25 cellular contexts compared by ENCODE assay signal in the genomic region with DNA sequence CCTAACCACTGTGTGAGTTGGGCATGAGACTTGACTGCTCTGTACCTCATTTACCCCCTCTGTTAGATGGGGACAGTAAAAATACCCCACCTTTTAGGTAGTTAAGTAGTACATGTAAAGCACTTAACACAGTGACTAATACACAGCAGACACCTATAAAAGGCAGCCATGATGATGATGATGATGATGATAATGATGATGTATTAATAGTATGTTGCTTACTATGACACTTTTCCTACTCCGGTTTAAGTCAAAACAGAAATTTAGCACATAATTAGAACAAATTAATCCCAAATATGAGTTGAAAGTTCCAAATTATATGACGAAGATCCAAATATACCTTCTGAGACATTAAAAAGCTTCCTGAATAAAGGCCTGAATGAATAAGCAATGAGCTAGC.
"Had no signal": no experiment of that assay in that cellular context is flagged by ENCODE, and none has a peak within 500 bp of the region (broad histone marks: within the 10 kb centered on the region; RNA-seq: fewer than 3 reads in every experiment).

No MANE protein-coding gene starts in this region.

- DNase-seq: activated CD4-positive, alpha-beta T cell treated with anti-CD3 and anti-CD28 coated beads for 4 hours; activated CD4-positive, alpha-beta T cell treated with anti-CD3 and anti-CD28 coated beads, Interleukin-2, amount 50 U/mL, for 4 hours; activated naive CD4-positive, alpha-beta T cell; activated T-cell treated with anti-CD3 and anti-CD28 coated beads for 4 hours; activated T-cell treated with anti-CD3 and anti-CD28 coated beads, Interleukin-2, amount 50 U/mL, for 72 hours; cerebellar nuclear complex; colonic mucosa; dorsolateral prefrontal cortex; effector memory CD4-positive, alpha-beta T cell; gastrocnemius medialis; glutamatergic neuron; left ventricle myocardium superior; mucosa of descending colon; naive B cell; occipital lobe; right cardiac atrium; stimulated activated CD4-positive, alpha-beta T cell treated with anti-CD3 and anti-CD28 coated beads, Interleukin-2, amount 100 ng/mL, for 48 hours; stimulated activated naive CD8-positive, alpha-beta T cell treated with anti-CD3 and anti-CD28 coated beads, Interleukin-15, Interleukin-2, amounts not matched to agents 100 U/mL and 50 U/mL, for 24 hours; substantia nigra; T-cell had no signal

- H3K27me3 ChIP-seq: ascending aorta, cardiac muscle cell, colonic mucosa, dorsolateral prefrontal cortex, gastrocnemius medialis had no signal

- H3K36me3 ChIP-seq: cardiac muscle cell, gastrocnemius medialis had no signal

- ATAC-seq: activated naive CD4-positive, alpha-beta T cell treated with anti-CD3 and anti-CD28 coated beads, Interleukin-2, amount 50 U/mL, for 72 hours; activated T-cell treated with anti-CD3 and anti-CD28 coated beads, Interleukin-2, amount 50 U/mL, for 72 hours; gastrocnemius medialis; left ventricle myocardium superior; mucosa of descending colon; right cardiac atrium; stimulated activated naive CD8-positive, alpha-beta T cell treated with anti-CD3 and anti-CD28 coated beads, Interleukin-15, Interleukin-2, amounts not matched to agents 100 U/mL and 50 U/mL, for 24 hours; T-cell had no signal

- H3K9me3 ChIP-seq: ascending aorta, colonic mucosa, gastrocnemius medialis, mucosa of descending colon had no signal

- H3K27ac ChIP-seq: ascending aorta, colonic mucosa, dorsolateral prefrontal cortex, gastrocnemius medialis, parathyroid adenoma, VCaP had no signal

- H3K4me1 ChIP-seq: ascending aorta, colonic mucosa, parathyroid adenoma had no signal

- H3K4me3 ChIP-seq: ascending aorta, cardiac muscle cell, colonic mucosa, dorsolateral prefrontal cortex, gastrocnemius medialis, mucosa of descending colon had no signal

- H3K9ac ChIP-seq: parathyroid adenoma had no signal
